Comparison of ENCODE assay signal across 13 cellular contexts in genomic region chr11:111229604-111230003, GRCh38. TPM values are rescaled to one million over a fixed set of nuclear protein-coding genes. Genes with fewer than 3 reads are reported as not detected.
A peak's percentile ranks its signal among the peaks of the same experiment; 100 is the strongest.
DNase-seq lines count a peak whose midpoint lies in the region; ATAC-seq and TF ChIP-seq lines count a peak whose summit lies in the region.
"Had no signal": no experiment of that assay in that cellular context is flagged by ENCODE, and none has a peak within 500 bp of the region (broad histone marks: within the 10 kb centered on the region; RNA-seq: fewer than 3 reads in every experiment).

No MANE protein-coding gene starts in this region.

- intact Hi-C loops in activated naive CD4-positive, alpha-beta T cell treated with anti-CD3 and anti-CD28 coated beads for 36 hours (cut with micrococcal nuclease), result loop anchor here (1.0 to 10.0 kb wide), 6 partner anchors 455 to 1029 kb away; partner anchors contain the start of gene ARHGAP20

- no peak for TF ChIP-seq CTCF in GM13976 (IDR thresholded peaks at IDR 0.05; ENCODE audit: borderline replicate concordance, control extremely low read depth, extremely low read depth, insufficient read depth, missing control alignments)

- H3K4me3 Mint-ChIP-seq in activated naive CD8-positive, alpha-beta T cell, result peak overlapping the region; percentile 2
- no peak overlapping the region for H3K4me3 Mint-ChIP-seq in activated naive CD8-positive, alpha-beta T cell treated with anti-CD3 and anti-CD28 coated beads for 36 hours
- H3K4me3 Mint-ChIP-seq in activated naive CD4-positive, alpha-beta T cell treated with anti-CD3 and anti-CD28 coated beads for 36 hours, result no peak overlapping the region
- H3K4me3 Mint-ChIP-seq in stimulated activated naive CD8-positive, alpha-beta T cell treated with anti-CD3 and anti-CD28 coated beads, Interleukin-15, amount 100 ng/mL, for 72 hours, result peak overlapping the region in 1 of 2 donors; percentile 5
- H3K4me3 Mint-ChIP-seq: dendritic cell treated with granulocyte-macrophage colony-stimulating factor and Interleukin-4, amounts not matched to agents 40 ng/mL and 50 ng/mL, for 4 days had no signal

- ATAC-seq in stimulated activated naive CD8-positive, alpha-beta T cell treated with anti-CD3 and anti-CD28 coated beads, Interleukin-15, amount 100 ng/mL, for 72 hours, result peak; percentile 14
- ATAC-seq in HG03108 (IDR thresholded peaks at IDR 0.05; ENCODE audit: unreplicated experiment), result no peak

- no peak for DNase-seq in activated naive CD8-positive, alpha-beta T cell treated with anti-CD3 and anti-CD28 coated beads for 36 hours
- DNase-seq in OCI-M1 (lab: John Stamatoyannopoulos, UW) (peak; percentile 49), GM13976 (ENCODE audit: low spot score) (no peak), DMS153 treated with DMSO at 0.1 percent for 48 hours (lab: John Stamatoyannopoulos, UW; ENCODE audit: unreplicated experiment) (no peak)
- peak; percentile 43 for DNase-seq in activated naive CD4-positive, alpha-beta T cell treated with anti-CD3 and anti-CD28 coated beads for 36 hours
- DNase-seq in stimulated activated naive CD8-positive, alpha-beta T cell treated with anti-CD3 and anti-CD28 coated beads, Interleukin-15, amount 100 ng/mL, for 72 hours, result no peak

- CTCF ChIA-PET in activated naive CD4-positive, alpha-beta T cell treated with anti-CD3 and anti-CD28 coated beads for 36 hours (lab: Charles Lee), result interaction anchor here (0.7 to 2.2 kb wide), 10 partner anchors 8 to 795 kb away, joined by 3 to 7 read pairs (median 3); no protein-coding TSS in a partner anchor

- no peak overlapping the region for H3K27ac Mint-ChIP-seq in activated naive CD8-positive, alpha-beta T cell
- no peak overlapping the region for H3K27ac Mint-ChIP-seq in activated naive CD8-positive, alpha-beta T cell treated with anti-CD3 and anti-CD28 coated beads for 36 hours
- H3K27ac Mint-ChIP-seq in activated naive CD4-positive, alpha-beta T cell treated with anti-CD3 and anti-CD28 coated beads for 36 hours, result no peak overlapping the region
- no peak overlapping the region for H3K27ac Mint-ChIP-seq in stimulated activated naive CD8-positive, alpha-beta T cell treated with anti-CD3 and anti-CD28 coated beads, Interleukin-15, amount 100 ng/mL, for 72 hours
- H3K27ac Mint-ChIP-seq: dendritic cell treated with granulocyte-macrophage colony-stimulating factor and Interleukin-4, amounts not matched to agents 40 ng/mL and 50 ng/mL, for 4 days; mesothelial cell of epicardium had no signal

- in situ Hi-C loops in GM13976 (cut with MboI; ENCODE audit: low sequenced_read_pairs, unreplicated experiment), result loop anchor here (10.0 to 25.0 kb wide), 2 partner anchors 775 to 1017 kb away; no protein-coding TSS in a partner anchor

- peaks cover 28% of the 10 kb centered on the region for H3K27me3 Mint-ChIP-seq in activated naive CD8-positive, alpha-beta T cell
- H3K27me3 Mint-ChIP-seq in activated naive CD8-positive, alpha-beta T cell treated with anti-CD3 and anti-CD28 coated beads for 36 hours, result peaks cover 49% of the 10 kb centered on the region
- H3K27me3 Mint-ChIP-seq in activated naive CD4-positive, alpha-beta T cell treated with anti-CD3 and anti-CD28 coated beads for 36 hours (ENCODE audit: low read depth), result peaks cover 24% of the 10 kb centered on the region
- peaks cover 27% of the 10 kb centered on the region for H3K27me3 Mint-ChIP-seq in stimulated activated naive CD8-positive, alpha-beta T cell treated with anti-CD3 and anti-CD28 coated beads, Interleukin-15, amount 100 ng/mL, for 72 hours

- H3K36me3 Mint-ChIP-seq in activated naive CD8-positive, alpha-beta T cell, result no peaks in the 10 kb centered on the region
- H3K36me3 Mint-ChIP-seq in activated naive CD8-positive, alpha-beta T cell treated with anti-CD3 and anti-CD28 coated beads for 36 hours, result no peaks in the 10 kb centered on the region
- H3K36me3 Mint-ChIP-seq in activated naive CD4-positive, alpha-beta T cell treated with anti-CD3 and anti-CD28 coated beads for 36 hours (ENCODE audit: low read depth), result no peaks in the 10 kb centered on the region
- H3K36me3 Mint-ChIP-seq: mesothelial cell of epicardium had no signal

- H3K4me1 Mint-ChIP-seq in activated naive CD8-positive, alpha-beta T cell (ENCODE audit: low read depth), result peaks cover 15% of the 10 kb centered on the region
- H3K4me1 Mint-ChIP-seq in activated naive CD8-positive, alpha-beta T cell treated with anti-CD3 and anti-CD28 coated beads for 36 hours, result peaks cover 9% of the 10 kb centered on the region
- H3K4me1 Mint-ChIP-seq in activated naive CD4-positive, alpha-beta T cell treated with anti-CD3 and anti-CD28 coated beads for 36 hours (ENCODE audit: low read depth), result peaks cover 12% of the 10 kb centered on the region
- peaks cover 7% of the 10 kb centered on the region for H3K4me1 Mint-ChIP-seq in stimulated activated naive CD8-positive, alpha-beta T cell treated with anti-CD3 and anti-CD28 coated beads, Interleukin-15, amount 100 ng/mL, for 72 hours
- H3K4me1 Mint-ChIP-seq: mesothelial cell of epicardium had no signal

- no peaks in the 10 kb centered on the region for H3K9me3 Mint-ChIP-seq in activated naive CD8-positive, alpha-beta T cell (ENCODE audit: low read depth)
- peaks cover 3% of the 10 kb centered on the region for H3K9me3 Mint-ChIP-seq in activated naive CD8-positive, alpha-beta T cell treated with anti-CD3 and anti-CD28 coated beads for 36 hours
- no peaks in the 10 kb centered on the region for H3K9me3 Mint-ChIP-seq in activated naive CD4-positive, alpha-beta T cell treated with anti-CD3 and anti-CD28 coated beads for 36 hours
- peaks cover 0 to 5% of the 10 kb centered on the region in 2 donors for H3K9me3 Mint-ChIP-seq in stimulated activated naive CD8-positive, alpha-beta T cell treated with anti-CD3 and anti-CD28 coated beads, Interleukin-15, amount 100 ng/mL, for 72 hours
- H3K9me3 Mint-ChIP-seq: dendritic cell treated with granulocyte-macrophage colony-stimulating factor and Interleukin-4, amounts not matched to agents 40 ng/mL and 50 ng/mL, for 4 days had no signal

RNA-seq across cellular contexts. Expression of gene POU2AF2, which starts 15.9 kb away (rescaled TPM):
- not detected for total RNA-seq in activated naive CD8-positive, alpha-beta T cell treated with anti-CD3 and anti-CD28 coated beads for 36 hours
- total RNA-seq in activated naive CD4-positive, alpha-beta T cell treated with anti-CD3 and anti-CD28 coated beads for 36 hours, result not detected
- total RNA-seq: ascending aorta, heart right ventricle, mesothelial cell of epicardium, omental fat pad had no signal

Comparison
In these comparisons a context has a peak if more than half of its experiments do, and no peak if none do; other contexts are left out.
1. DNase-seq: peak in OCI-M1 (single experiment) and activated naive CD4-positive, alpha-beta T cell treated with anti-CD3 and anti-CD28 coated beads for 36 hours (single experiment); none in activated naive CD8-positive, alpha-beta T cell treated with anti-CD3 and anti-CD28 coated beads for 36 hours (single experiment), stimulated activated naive CD8-positive, alpha-beta T cell treated with anti-CD3 and anti-CD28 coated beads, Interleukin-15, amount 100 ng/mL, for 72 hours (0 of 2), GM13976 (single experiment) and DMS153 treated with DMSO at 0.1 percent for 48 hours (single experiment).